Comparison of ENCODE assay signal across 21 cellular contexts in genomic region chr2:108354171-108354570, GRCh38. TPM values are rescaled to one million over a fixed set of nuclear protein-coding genes. Genes with fewer than 3 reads are reported as not detected.
"Had no signal": no experiment of that assay in that cellular context is flagged by ENCODE, and none has a peak within 500 bp of the region (broad histone marks: within the 10 kb centered on the region; RNA-seq: fewer than 3 reads in every experiment).

No MANE protein-coding gene starts in this region.

- H3K79me2 ChIP-seq: parathyroid adenoma had no signal

- H3K9me3 ChIP-seq: gastroesophageal sphincter, heart left ventricle, thoracic aorta, upper lobe of left lung had no signal

- H3K27me3 ChIP-seq: dorsolateral prefrontal cortex, gastroesophageal sphincter, heart left ventricle, upper lobe of left lung had no signal

- H3K4me3 Mint-ChIP-seq: activated B cell treated with CpG ODN at 0.5 μM for 24 hours; activated CD4-positive, alpha-beta memory T cell treated with anti-CD3 and anti-CD28 coated beads, Interleukin-2, amount 10 ng/mL, durations not matched to agents 7 days and 5 days; activated CD8-positive, alpha-beta memory T cell treated with anti-CD3 and anti-CD28 coated beads, Interleukin-2, amount 10 ng/mL, durations not matched to agents 7 days and 5 days; activated naive CD8-positive, alpha-beta T cell treated with anti-CD3 and anti-CD28 coated beads for 36 hours; activated T-helper 17 cell treated with anti-CD3 and anti-CD28 coated beads, Interleukin-2, amount 50 U/mL, for 72 hours; brain; natural killer cell; stimulated activated memory B cell treated with anti-CD40 and anti-IgM and Interleukin-4, amounts not matched to agents 10 μg/mL and 1 μg/mL and 100 μg/mL, for 72 hours had no signal

- H3K9ac ChIP-seq: parathyroid adenoma had no signal

- H3K4me1 ChIP-seq: gastroesophageal sphincter, heart left ventricle, parathyroid adenoma, upper lobe of left lung had no signal

- H3K4me3 ChIP-seq: dorsolateral prefrontal cortex, gastroesophageal sphincter, heart left ventricle, thoracic aorta, upper lobe of left lung had no signal

- H3K27ac Mint-ChIP-seq: activated B cell treated with CpG ODN at 0.5 μM for 24 hours; activated CD4-positive, alpha-beta memory T cell treated with anti-CD3 and anti-CD28 coated beads, Interleukin-2, amount 10 ng/mL, durations not matched to agents 7 days and 5 days; activated CD8-positive, alpha-beta memory T cell treated with anti-CD3 and anti-CD28 coated beads, Interleukin-2, amount 10 ng/mL, durations not matched to agents 7 days and 5 days; activated naive CD8-positive, alpha-beta T cell treated with anti-CD3 and anti-CD28 coated beads for 36 hours; activated T-helper 17 cell treated with anti-CD3 and anti-CD28 coated beads, Interleukin-2, amount 50 U/mL, for 72 hours; brain; natural killer cell; stimulated activated memory B cell treated with anti-CD40 and anti-IgM and Interleukin-4, amounts not matched to agents 10 μg/mL and 1 μg/mL and 100 μg/mL, for 72 hours had no signal

- H3K36me3 Mint-ChIP-seq: activated CD8-positive, alpha-beta memory T cell treated with anti-CD3 and anti-CD28 coated beads, Interleukin-2, amount 10 ng/mL, durations not matched to agents 7 days and 5 days; activated naive CD8-positive, alpha-beta T cell treated with anti-CD3 and anti-CD28 coated beads for 36 hours; brain; natural killer cell had no signal

- H3K4me1 Mint-ChIP-seq: activated B cell treated with CpG ODN at 0.5 μM for 24 hours; activated T-helper 17 cell treated with anti-CD3 and anti-CD28 coated beads, Interleukin-2, amount 50 U/mL, for 72 hours; brain; natural killer cell; stimulated activated memory B cell treated with anti-CD40 and anti-IgM and Interleukin-4, amounts not matched to agents 10 μg/mL and 1 μg/mL and 100 μg/mL, for 72 hours had no signal

- ATAC-seq: activated CD8-positive, alpha-beta memory T cell treated with anti-CD3 and anti-CD28 coated beads, Interleukin-2, amount 10 ng/mL, durations not matched to agents 7 days and 5 days; activated T-helper 17 cell treated with anti-CD3 and anti-CD28 coated beads, Interleukin-2, amount 50 U/mL, for 72 hours; gastroesophageal sphincter; heart left ventricle; left cardiac atrium; natural killer cell; sciatic nerve; stimulated activated memory B cell treated with anti-CD40 and anti-IgM and Interleukin-4, amounts not matched to agents 10 μg/mL and 1 μg/mL and 100 μg/mL, for 72 hours had no signal

- DNase-seq: activated B cell treated with CpG ODN at 0.5 μM for 24 hours; activated CD4-positive, alpha-beta memory T cell treated with anti-CD3 and anti-CD28 coated beads, Interleukin-2, amount 10 ng/mL, durations not matched to agents 7 days and 5 days; activated CD4-positive, alpha-beta T cell treated with anti-CD3 and anti-CD28 coated beads for 4 hours; activated CD8-positive, alpha-beta memory T cell treated with anti-CD3 and anti-CD28 coated beads, Interleukin-2, amount 10 ng/mL, durations not matched to agents 7 days and 5 days; activated naive CD4-positive, alpha-beta T cell; activated naive CD8-positive, alpha-beta T cell treated with anti-CD3 and anti-CD28 coated beads for 36 hours; caudate nucleus; dorsolateral prefrontal cortex; heart left ventricle; left cardiac atrium; natural killer cell; stimulated activated CD4-positive, alpha-beta T cell treated with anti-CD3 and anti-CD28 coated beads, Interleukin-4, amount 100 ng/mL, for 4 hours; T-helper 2 cell; upper lobe of left lung had no signal

- H2AFZ ChIP-seq: parathyroid adenoma had no signal

- H3K27ac ChIP-seq: dorsolateral prefrontal cortex, gastroesophageal sphincter, heart left ventricle, parathyroid adenoma, thoracic aorta, upper lobe of left lung had no signal

- H3K36me3 ChIP-seq: gastroesophageal sphincter, heart left ventricle, thoracic aorta, upper lobe of left lung had no signal

- H3K9me3 Mint-ChIP-seq: activated B cell treated with CpG ODN at 0.5 μM for 24 hours; activated CD4-positive, alpha-beta memory T cell treated with anti-CD3 and anti-CD28 coated beads, Interleukin-2, amount 10 ng/mL, durations not matched to agents 7 days and 5 days; activated naive CD8-positive, alpha-beta T cell treated with anti-CD3 and anti-CD28 coated beads for 36 hours; activated T-helper 17 cell treated with anti-CD3 and anti-CD28 coated beads, Interleukin-2, amount 50 U/mL, for 72 hours; natural killer cell; stimulated activated memory B cell treated with anti-CD40 and anti-IgM and Interleukin-4, amounts not matched to agents 10 μg/mL and 1 μg/mL and 100 μg/mL, for 72 hours had no signal

RNA-seq across cellular contexts. Expression of gene SULT1C4, which starts 23.6 kb away (rescaled TPM):
- total RNA-seq: activated B cell treated with CpG ODN at 0.5 μM for 24 hours; activated CD4-positive, alpha-beta memory T cell treated with anti-CD3 and anti-CD28 coated beads, Interleukin-2, amount 10 ng/mL, durations not matched to agents 7 days and 5 days; activated CD8-positive, alpha-beta memory T cell treated with anti-CD3 and anti-CD28 coated beads, Interleukin-2, amount 10 ng/mL, durations not matched to agents 7 days and 5 days; activated naive CD8-positive, alpha-beta T cell treated with anti-CD3 and anti-CD28 coated beads for 36 hours; activated T-helper 17 cell treated with anti-CD3 and anti-CD28 coated beads, Interleukin-2, amount 50 U/mL, for 72 hours; natural killer cell had no signal
